In genomic region chr2:96764253-96764637, GRCh38 we compare ENCODE assay signal across 8 cellular contexts. TPM values are rescaled to one million over a fixed set of nuclear protein-coding genes. Genes with fewer than 3 reads are reported as not detected.
A peak's percentile ranks its signal among the peaks of the same experiment; 100 is the strongest.
DNase-seq lines count a peak whose midpoint lies in the region; ATAC-seq and TF ChIP-seq lines count a peak whose summit lies in the region.

No MANE protein-coding gene starts in this region.

- H3K4me1 Mint-ChIP-seq in dendritic cell treated with granulocyte-macrophage colony-stimulating factor and Interleukin-4, amounts not matched to agents 40 ng/mL and 50 ng/mL, for 4 days (ENCODE audit: low read depth): peaks cover 95% of the 10 kb centered on the region
- peaks cover 50% of the 10 kb centered on the region for H3K4me1 Mint-ChIP-seq in neural crest cell

- peaks cover 30% of the 10 kb centered on the region for H3K36me3 Mint-ChIP-seq in dendritic cell treated with granulocyte-macrophage colony-stimulating factor and Interleukin-4, amounts not matched to agents 40 ng/mL and 50 ng/mL, for 4 days (ENCODE audit: low read depth)
- no peaks in the 10 kb centered on the region for H3K36me3 Mint-ChIP-seq in neural crest cell (ENCODE audit: low read depth)

- intact Hi-C loops in dendritic cell treated with granulocyte-macrophage colony-stimulating factor and Interleukin-4, amounts not matched to agents 40 ng/mL and 50 ng/mL, for 4 days (cut with micrococcal nuclease): loop anchor here (5.0 kb wide), 3 partner anchors 53 to 227 kb away; partner anchors contain the start of genes ARID5A, CNNM3 and KANSL3

- peak; percentile 49 for DNase-seq in GF-D8 (lab: John Stamatoyannopoulos, UW)
- DNase-seq in NOMO-1 (lab: John Stamatoyannopoulos, UW; ENCODE audit: unreplicated experiment in 2 of 2): peak; percentile 69 to 78
- DNase-seq in neural crest cell (ENCODE audit: low read depth, low spot score): no peak
- no peak for DNase-seq in stimulated activated CD4-positive, alpha-beta T cell treated with anti-CD3 and anti-CD28 coated beads, Interleukin-4, amount 100 ng/mL, for 24 hours
- DNase-seq in activated CD4-positive, alpha-beta T cell treated with anti-CD3 and anti-CD28 coated beads, Interleukin-2, amount 50 U/mL, for 1 hour: no peak

- H3K9me3 Mint-ChIP-seq in dendritic cell treated with granulocyte-macrophage colony-stimulating factor and Interleukin-4, amounts not matched to agents 40 ng/mL and 50 ng/mL, for 4 days: no peaks in the 10 kb centered on the region
- H3K9me3 Mint-ChIP-seq in neural crest cell: no peaks in the 10 kb centered on the region

- H3K27me3 Mint-ChIP-seq in dendritic cell treated with granulocyte-macrophage colony-stimulating factor and Interleukin-4, amounts not matched to agents 40 ng/mL and 50 ng/mL, for 4 days: no peaks in the 10 kb centered on the region
- H3K27me3 Mint-ChIP-seq in neural crest cell (ENCODE audit: low read depth): no peaks in the 10 kb centered on the region

- peak overlapping the region; percentile 87 for H3K4me3 Mint-ChIP-seq in dendritic cell treated with granulocyte-macrophage colony-stimulating factor and Interleukin-4, amounts not matched to agents 40 ng/mL and 50 ng/mL, for 4 days
- peak overlapping the region; percentile 80 for H3K4me3 Mint-ChIP-seq in neural crest cell

- H3K27ac Mint-ChIP-seq in dendritic cell treated with granulocyte-macrophage colony-stimulating factor and Interleukin-4, amounts not matched to agents 40 ng/mL and 50 ng/mL, for 4 days: peak overlapping the region; percentile 72
- no peak overlapping the region for H3K27ac Mint-ChIP-seq in neural crest cell (ENCODE audit: unreplicated experiment)

- TF ChIP-seq CTCF in neural crest cell (conservative IDR thresholded peaks at IDR 0.05): no peak

- no peak for ATAC-seq in GM21786 (IDR thresholded peaks at IDR 0.05; ENCODE audit: unreplicated experiment)
- ATAC-seq in HG03354 (IDR thresholded peaks at IDR 0.05; ENCODE audit: poor library complexity, severe bottlenecking, unreplicated experiment): no peak

RNA-seq across cellular contexts. Expression of gene CNNM4, which starts 3.5 kb away (rescaled TPM):
- total RNA-seq in neural crest cell: 11.8 and 14.4 TPM in 2 replicates

RNA-seq across cellular contexts. Expression of gene LMAN2L, which starts 24.4 kb away (rescaled TPM):
- total RNA-seq in neural crest cell: 25.7 and 25.8 TPM in 2 replicates

RNA-seq across cellular contexts. Expression of gene CNNM3, which starts 51.8 kb away (rescaled TPM):
- 32.6 and 33.9 TPM in 2 replicates for total RNA-seq in neural crest cell

Comparison
In these comparisons a context has a peak if more than half of its experiments do, and no peak if none do; other contexts are left out.
1. DNase-seq: peak in GF-D8 (single experiment) and NOMO-1 (2 of 2); none in neural crest cell (single experiment), stimulated activated CD4-positive, alpha-beta T cell treated with anti-CD3 and anti-CD28 coated beads, Interleukin-4, amount 100 ng/mL, for 24 hours (single experiment) and activated CD4-positive, alpha-beta T cell treated with anti-CD3 and anti-CD28 coated beads, Interleukin-2, amount 50 U/mL, for 1 hour (single experiment).